Comparison of ENCODE assay signal across 18 cellular contexts in genomic region chr2:236047176-236047575, GRCh38.
DNase-seq lines count a peak whose midpoint lies in the region; ATAC-seq and TF ChIP-seq lines count a peak whose summit lies in the region.
"Had no signal": no experiment of that assay in that cellular context is flagged by ENCODE, and none has a peak within 500 bp of the region (broad histone marks: within the 10 kb centered on the region; RNA-seq: fewer than 3 reads in every experiment).

No MANE protein-coding gene starts in this region.

- H3K9me3 ChIP-seq in PC-9 (ENCODE audit: insufficient read depth, low read depth) (no peaks in the 10 kb centered on the region), hepatocyte (ENCODE audit: low read depth) (no peaks in the 10 kb centered on the region)
- H3K9me3 ChIP-seq: Caco-2, HAP-1 had no signal

- H3K27me3 ChIP-seq in PC-9 (ENCODE audit: insufficient read depth, low read depth) (no peaks in the 10 kb centered on the region), hepatocyte (no peaks in the 10 kb centered on the region)

- POLR2A ChIA-PET in PC-9 (lab: Charles Lee; ENCODE audit: unreplicated experiment), result interaction anchor here (0.6 kb wide), 1 partner anchor 1390 kb away, joined by 4 read pairs; no protein-coding TSS in a partner anchor
- POLR2A ChIA-PET in WTC11 (lab: Charles Lee), result no interaction called here

- no peak for ATAC-seq in WTC11
- no peak for ATAC-seq in activated T-cell treated with anti-CD3 and anti-CD28 coated beads, Interleukin-2, amount 50 U/mL, for 72 hours (replicated peaks in 1 of 2)
- ATAC-seq: CD8-positive, alpha-beta T cell had no signal

- H3K4me1 ChIP-seq in PC-9 (replicated peaks; ENCODE audit: insufficient read depth) (peaks cover 36% of the 10 kb centered on the region), hepatocyte (ENCODE audit: insufficient read depth) (no peaks in the 10 kb centered on the region)
- H3K4me1 ChIP-seq: HAP-1 had no signal

- TF ChIP-seq CTCF in C4-2B (conservative IDR thresholded peaks at IDR 0.05) (no peak), PC-9 (conservative IDR thresholded peaks at IDR 0.05) (no peak), hepatocyte (IDR thresholded peaks at IDR 0.05; ENCODE audit: poor library complexity) (no peak), WTC11 (IDR thresholded peaks at IDR 0.05) (no peak)

- no peaks in the 10 kb centered on the region for H3K27me3 Mint-ChIP-seq in WTC11 (ENCODE audit: low read depth)
- H3K27me3 Mint-ChIP-seq in activated T-cell treated with anti-CD3 and anti-CD28 coated beads, Interleukin-2, amount 50 U/mL, for 72 hours (ENCODE audit: low read depth), result peaks cover 27% of the 10 kb centered on the region

- no peaks in the 10 kb centered on the region for H3K36me3 ChIP-seq in PC-9 (ENCODE audit: low read depth)
- no peaks in the 10 kb centered on the region for H3K36me3 ChIP-seq in hepatocyte (replicated peaks; ENCODE audit: insufficient read depth, low read depth)
- H3K36me3 ChIP-seq: HAP-1 had no signal

- intact Hi-C loops in PC-9 (cut with micrococcal nuclease; ENCODE audit: unreplicated experiment), result no loop called here

- H3K4me2 ChIP-seq in PC-9 (no peak overlapping the region), hepatocyte (no peak overlapping the region)

- BruUV-seq in PC-9 (replicated peaks; lab: Mats Ljungman, UMichigan), result no TSS peak

- H3K4me1 Mint-ChIP-seq in WTC11, result peaks cover 28% of the 10 kb centered on the region
- peaks cover 11% of the 10 kb centered on the region for H3K4me1 Mint-ChIP-seq in activated T-cell treated with anti-CD3 and anti-CD28 coated beads, Interleukin-2, amount 50 U/mL, for 72 hours (ENCODE audit: low read depth)

- H3K9me2 ChIP-seq in PC-9 (ENCODE audit: insufficient read depth), result no peaks in the 10 kb centered on the region
- H3K9me2 ChIP-seq in hepatocyte (replicated peaks; ENCODE audit: insufficient read depth), result no peaks in the 10 kb centered on the region

- peaks cover 40% of the 10 kb centered on the region for H3F3A ChIP-seq in PC-9 (ENCODE audit: insufficient read depth, low read depth)

- H4K20me1 ChIP-seq in PC-9 (ENCODE audit: insufficient read depth), result peaks cover 31% of the 10 kb centered on the region
- H4K20me1 ChIP-seq in hepatocyte (ENCODE audit: insufficient read depth, poor library complexity, severe bottlenecking), result no peaks in the 10 kb centered on the region

- in situ Hi-C loops in G401 (cut with HindIII; ENCODE audit: low sequenced_read_pairs), result no loop called here

- H3K79me2 ChIP-seq in PC-9 (ENCODE audit: low read depth) (peaks cover 7% of the 10 kb centered on the region), hepatocyte (no peaks in the 10 kb centered on the region)

- no peak overlapping the region for H3K4me3 ChIP-seq in PC-9
- H3K4me3 ChIP-seq in hepatocyte, result no peak overlapping the region
- H3K4me3 ChIP-seq: HAP-1 had no signal

- no peak overlapping the region for H3K4me3 Mint-ChIP-seq in WTC11
- H3K4me3 Mint-ChIP-seq in activated T-cell treated with anti-CD3 and anti-CD28 coated beads, Interleukin-2, amount 50 U/mL, for 72 hours, result no peak overlapping the region
- H3K4me3 Mint-ChIP-seq: CD4-positive, CD25-positive, alpha-beta regulatory T cell; CD8-positive, alpha-beta T cell; HFFc6 had no signal

- H3K27ac Mint-ChIP-seq in WTC11, result no peak overlapping the region
- no peak overlapping the region for H3K27ac Mint-ChIP-seq in activated T-cell treated with anti-CD3 and anti-CD28 coated beads, Interleukin-2, amount 50 U/mL, for 72 hours
- H3K27ac Mint-ChIP-seq: CD4-positive, CD25-positive, alpha-beta regulatory T cell; CD8-positive, alpha-beta T cell; HFFc6 had no signal

- H2AFZ ChIP-seq in PC-9 (no peak overlapping the region), hepatocyte (no peak overlapping the region)

- peak overlapping the region; percentile 12 for H3K27ac ChIP-seq in C4-2B
- H3K27ac ChIP-seq in PC-9, result peak overlapping the region; percentile 63; the same call in 1 of the 2 replicates
- H3K27ac ChIP-seq in hepatocyte, result peak overlapping the region; percentile 83

- CTCF ChIA-PET in PC-9 (lab: Charles Lee), result interaction anchor here (1.0 kb wide), 1 partner anchor 134 kb away, joined by 4 read pairs; no protein-coding TSS in a partner anchor
- CTCF ChIA-PET in WTC11 (lab: Charles Lee), result interaction anchor here (0.7 kb wide), 2 partner anchors 47 to 96 kb away, joined by 5 to 7 read pairs; no protein-coding TSS in a partner anchor

- peaks cover 7% of the 10 kb centered on the region for H3K36me3 Mint-ChIP-seq in WTC11
- H3K36me3 Mint-ChIP-seq in activated T-cell treated with anti-CD3 and anti-CD28 coated beads, Interleukin-2, amount 50 U/mL, for 72 hours (ENCODE audit: insufficient read depth in 2 of 2), result peaks cover 0 to 1% of the 10 kb centered on the region in 2 donors
- H3K36me3 Mint-ChIP-seq: CD4-positive, CD25-positive, alpha-beta regulatory T cell; CD8-positive, alpha-beta T cell had no signal

- DNase-seq in PC-9 (no peak), hepatocyte (ENCODE audit: low spot score) (no peak), G401 (ENCODE audit: low spot score) (no peak), WTC11 (ENCODE audit: low spot score) (no peak), SIG-M5 treated with dmso at 0.1 percent for 504 hours (lab: John Stamatoyannopoulos, UW; ENCODE audit: unreplicated experiment) (no peak)
- no peak for DNase-seq in activated T-cell treated with anti-CD3 and anti-CD28 coated beads, Interleukin-2, amount 50 U/mL, for 72 hours
- DNase-seq: C1 segment of cervical spinal cord; CD4-positive, CD25-positive, alpha-beta regulatory T cell; CD8-positive, alpha-beta T cell; DMS 273 treated with DMSO at 0.1 percent for 48 hours; DMS79; EL; GF-D8; GOT3; HFFc6 had no signal

- no peaks in the 10 kb centered on the region for H3K9me3 Mint-ChIP-seq in WTC11
- no peaks in the 10 kb centered on the region for H3K9me3 Mint-ChIP-seq in activated T-cell treated with anti-CD3 and anti-CD28 coated beads, Interleukin-2, amount 50 U/mL, for 72 hours
- H3K9me3 Mint-ChIP-seq: CD8-positive, alpha-beta T cell; HFFc6 had no signal

- WGBS in hepatocyte (ENCODE audit: low lambda C conversion rate, missing lambda C conversion rate), result 96% methylated on average over 10 of the region's 10 CpGs

TF ChIP-seq in WTC11, 78 proteins besides CTCF, POLR2A, EP300 and RAD21:
- no peak for TF ChIP-seq ZNF396 (CRISPR knock-in tag; IDR thresholded peaks at IDR 0.05; ENCODE audit: borderline replicate concordance)
- no peak for TF ChIP-seq SMAD3 (CRISPR knock-in tag; IDR thresholded peaks at IDR 0.05; ENCODE audit: borderline replicate concordance)
- TF ChIP-seq MAX (CRISPR knock-in tag; IDR thresholded peaks at IDR 0.05), result no peak
- no peak for TF ChIP-seq ZNF425 (CRISPR knock-in tag; conservative IDR thresholded peaks at IDR 0.05)
- TF ChIP-seq KAT7 (CRISPR knock-in tag; IDR thresholded peaks at IDR 0.05; ENCODE audit: borderline replicate concordance), result no peak
- no peak for TF ChIP-seq NR2C2 (CRISPR knock-in tag; IDR thresholded peaks at IDR 0.05)
- TF ChIP-seq STAT6 (CRISPR knock-in tag; conservative IDR thresholded peaks at IDR 0.05; ENCODE audit: low read depth), result no peak
- TF ChIP-seq, protein P1, sequence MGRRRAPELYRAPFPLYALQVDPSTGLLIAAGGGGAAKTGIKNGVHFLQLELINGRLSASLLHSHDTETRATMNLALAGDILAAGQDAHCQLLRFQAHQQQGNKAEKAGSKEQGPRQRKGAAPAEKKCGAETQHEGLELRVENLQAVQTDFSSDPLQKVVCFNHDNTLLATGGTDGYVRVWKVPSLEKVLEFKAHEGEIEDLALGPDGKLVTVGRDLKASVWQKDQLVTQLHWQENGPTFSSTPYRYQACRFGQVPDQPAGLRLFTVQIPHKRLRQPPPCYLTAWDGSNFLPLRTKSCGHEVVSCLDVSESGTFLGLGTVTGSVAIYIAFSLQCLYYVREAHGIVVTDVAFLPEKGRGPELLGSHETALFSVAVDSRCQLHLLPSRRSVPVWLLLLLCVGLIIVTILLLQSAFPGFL (CRISPR knock-in tag; IDR thresholded peaks at IDR 0.05; ENCODE audit: borderline replicate concordance), result no peak
TF ChIP-seq in WTC11: peak in this region for 0.

Comparison
In these comparisons a context has a peak if more than half of its experiments do, and no peak if none do; other contexts are left out.
1. H3K27ac ChIP-seq: peak in every context shown above with its lines; median percentile 83 in hepatocyte; 63 in PC-9; 12 in C4-2B.